Comparison of ENCODE assay signal across 11 cellular contexts in genomic region chr19:41877490-41877876, GRCh38. TPM values are rescaled to one million over a fixed set of nuclear protein-coding genes. Genes with fewer than 3 reads are reported as not detected.
DNase-seq lines count a peak whose midpoint lies in the region; ATAC-seq and TF ChIP-seq lines count a peak whose summit lies in the region.
"Had no signal": no experiment of that assay in that cellular context is flagged by ENCODE, and none has a peak within 500 bp of the region (broad histone marks: within the 10 kb centered on the region; RNA-seq: fewer than 3 reads in every experiment).

No MANE protein-coding gene starts in this region.

- peak; percentile 15 for ATAC-seq in esophagus mucosa
- ATAC-seq in GM19324 (IDR thresholded peaks at IDR 0.05; ENCODE audit: low FRiP score, unreplicated experiment): no peak
- no peak for ATAC-seq in HG03097 (IDR thresholded peaks at IDR 0.05; ENCODE audit: low FRiP score, unreplicated experiment)

- in situ Hi-C loops in GM18951 (cut with MboI; ENCODE audit: low sequenced_read_pairs, unreplicated experiment): no loop called here

- TF ChIP-seq POLR2A in GM18951 (IDR thresholded peaks at IDR 0.05; ENCODE audit: extremely low read depth, insufficient read depth, insufficient read length): peak; percentile 47

- DNase-seq in AML-193 (lab: John Stamatoyannopoulos, UW) (peak; percentile 69 to 75), OCI-M1 (lab: John Stamatoyannopoulos, UW) (peak; percentile 82), NCI-H1105 (lab: John Stamatoyannopoulos, UW) (no peak), mesenteric fat pad (ENCODE audit: low spot score) (no peak)
- DNase-seq: NCI-H1417 treated with DMSO at 0.1 percent for 48 hours, SW 1271 had no signal

RNA-seq across cellular contexts. Expression of gene CD79A, which starts 0.4 kb away (rescaled TPM):
- 2.6 TPM for total RNA-seq in esophagus mucosa
- total RNA-seq in mesenteric fat pad: 0.61 TPM
- total RNA-seq: smooth muscle cell had no signal

RNA-seq across cellular contexts. Expression of gene ARHGEF1, which starts 5.5 kb away (rescaled TPM):
- total RNA-seq in esophagus mucosa (53.9 TPM), mesenteric fat pad (123 TPM)

RNA-seq across cellular contexts. Expression of gene RPS19, which starts 17.4 kb away (rescaled TPM):
- total RNA-seq in esophagus mucosa (2,011 TPM), mesenteric fat pad (1,067 TPM)

RNA-seq across cellular contexts. Expression of gene DMRTC2, which starts 32.6 kb away (rescaled TPM):
- total RNA-seq in esophagus mucosa (not detected), mesenteric fat pad (not detected)
- total RNA-seq: smooth muscle cell had no signal

RNA-seq across cellular contexts. Expression of gene LYPD4, which starts 33.0 kb away (rescaled TPM):
- not detected for total RNA-seq in esophagus mucosa
- total RNA-seq in mesenteric fat pad: not detected
- total RNA-seq: smooth muscle cell had no signal

Comparison
In these comparisons a context has a peak if more than half of its experiments do, and no peak if none do; other contexts are left out.
1. DNase-seq: peak in AML-193 (2 of 2) and OCI-M1 (single experiment); none in NCI-H1105 (single experiment) and mesenteric fat pad (single experiment).